In genomic region chr18:75658330-75658729, GRCh38 we compare ENCODE assay signal across 2 cellular contexts.
TF ChIP-seq lines count a peak whose summit lies in the region.

No MANE protein-coding gene starts in this region.

TF ChIP-seq in IMR-90, 13 proteins besides CTCF, POLR2A, EP300 and RAD21 (continued from another document):
- TF ChIP-seq, protein P1, sequence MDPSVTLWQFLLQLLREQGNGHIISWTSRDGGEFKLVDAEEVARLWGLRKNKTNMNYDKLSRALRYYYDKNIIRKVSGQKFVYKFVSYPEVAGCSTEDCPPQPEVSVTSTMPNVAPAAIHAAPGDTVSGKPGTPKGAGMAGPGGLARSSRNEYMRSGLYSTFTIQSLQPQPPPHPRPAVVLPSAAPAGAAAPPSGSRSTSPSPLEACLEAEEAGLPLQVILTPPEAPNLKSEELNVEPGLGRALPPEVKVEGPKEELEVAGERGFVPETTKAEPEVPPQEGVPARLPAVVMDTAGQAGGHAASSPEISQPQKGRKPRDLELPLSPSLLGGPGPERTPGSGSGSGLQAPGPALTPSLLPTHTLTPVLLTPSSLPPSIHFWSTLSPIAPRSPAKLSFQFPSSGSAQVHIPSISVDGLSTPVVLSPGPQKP (IDR thresholded peaks at IDR 0.05; ENCODE audit: borderline replicate concordance, low read depth, low read length) = no peak
- TF ChIP-seq SMC3 (IDR thresholded peaks at IDR 0.05; ENCODE audit: low read depth, low read length) (no peak), MAFK (IDR thresholded peaks at IDR 0.05; ENCODE audit: low read depth, low read length) (no peak), MXI1 (IDR thresholded peaks at IDR 0.05; ENCODE audit: borderline replicate concordance, low read depth, low read length) (no peak), NFE2L2 (IDR thresholded peaks at IDR 0.05; ENCODE audit: low read depth, low read length) (no peak), CEBPB (IDR thresholded peaks at IDR 0.05; ENCODE audit: low read depth, low read length) (no peak), RCOR1 (IDR thresholded peaks at IDR 0.05; ENCODE audit: insufficient replicate concordance, low read length) (no peak), BHLHE40 (IDR thresholded peaks at IDR 0.05; ENCODE audit: low read depth, low read length) (no peak), CHD1 (IDR thresholded peaks at IDR 0.05; ENCODE audit: low read depth, low read length) (no peak), FOS (IDR thresholded peaks at IDR 0.05; ENCODE audit: low read depth, low read length) (no peak), USF2 (IDR thresholded peaks at IDR 0.05; ENCODE audit: low read depth, low read length) (no peak)

TF ChIP-seq in H1, 55 proteins besides CTCF, POLR2A, EP300 and RAD21 (continued from another document):
- no peak for TF ChIP-seq SP2 (IDR thresholded peaks at IDR 0.05; ENCODE audit: low read length)
- no peak for TF ChIP-seq KDM5A (IDR thresholded peaks at IDR 0.05; ENCODE audit: low read length)
- no peak for TF ChIP-seq YY1 (IDR thresholded peaks at IDR 0.05; ENCODE audit: low read depth, low read length)
- TF ChIP-seq MAFK (IDR thresholded peaks at IDR 0.05; ENCODE audit: low read depth, low read length) = no peak
- TF ChIP-seq RNF2 (IDR thresholded peaks at IDR 0.05; ENCODE audit: borderline replicate concordance, low read depth, low read length, missing control alignments, poor library complexity, severe bottlenecking) = no peak
